ENCODE assay signal across 1 cellular context in the genomic region with DNA sequence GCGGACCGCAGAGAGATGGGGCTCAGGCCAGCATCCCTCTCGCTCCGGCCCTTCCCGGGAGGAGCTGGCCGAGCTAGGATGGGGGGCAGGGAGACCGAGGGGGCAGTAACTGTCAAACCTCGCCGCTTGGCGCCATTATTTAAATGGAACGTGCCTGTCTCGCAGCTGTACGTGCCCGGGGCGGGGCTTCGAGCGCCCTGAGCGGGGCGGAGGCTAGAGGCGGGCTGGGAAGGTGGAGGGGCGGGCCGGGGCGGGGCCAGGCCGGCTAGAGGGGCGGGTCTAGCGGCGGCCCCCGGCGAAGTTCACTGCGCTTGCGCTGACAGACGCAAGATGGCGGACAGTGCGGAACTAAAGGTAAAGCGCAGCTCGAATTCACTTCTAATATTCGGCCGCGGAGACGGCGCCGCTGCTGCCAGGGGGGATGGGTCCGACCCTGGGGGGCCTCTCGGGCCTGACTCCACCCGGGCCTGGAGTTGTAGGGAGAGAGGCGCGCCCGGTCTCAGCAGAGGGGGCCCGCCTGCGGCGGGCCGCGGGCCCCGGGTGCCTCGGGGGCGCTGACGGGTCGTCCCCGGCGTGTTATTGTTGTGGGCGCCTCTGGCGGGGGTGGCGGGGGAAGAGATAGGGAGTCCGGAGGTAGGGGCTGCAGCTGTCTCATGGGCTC.
TF ChIP-seq lines count a peak whose summit lies in the region.

A gene (plus strand): TSS at position 319 of the 661 bp plus-strand sequence. CDS start 12 bp downstream, at position 331.

TF ChIP-seq in WTC11, 78 proteins besides CTCF, POLR2A, EP300 and RAD21 (continued from another document and continues in another):
- TF ChIP-seq, protein P1, sequence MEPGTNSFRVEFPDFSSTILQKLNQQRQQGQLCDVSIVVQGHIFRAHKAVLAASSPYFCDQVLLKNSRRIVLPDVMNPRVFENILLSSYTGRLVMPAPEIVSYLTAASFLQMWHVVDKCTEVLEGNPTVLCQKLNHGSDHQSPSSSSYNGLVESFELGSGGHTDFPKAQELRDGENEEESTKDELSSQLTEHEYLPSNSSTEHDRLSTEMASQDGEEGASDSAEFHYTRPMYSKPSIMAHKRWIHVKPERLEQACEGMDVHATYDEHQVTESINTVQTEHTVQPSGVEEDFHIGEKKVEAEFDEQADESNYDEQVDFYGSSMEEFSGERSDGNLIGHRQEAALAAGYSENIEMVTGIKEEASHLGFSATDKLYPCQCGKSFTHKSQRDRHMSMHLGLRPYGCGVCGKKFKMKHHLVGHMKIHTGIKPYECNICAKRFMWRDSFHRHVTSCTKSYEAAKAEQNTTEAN (CRISPR knock-in tag; IDR thresholded peaks at IDR 0.05) = no peak
- TF ChIP-seq ATF1 (CRISPR knock-in tag; IDR thresholded peaks at IDR 0.05) (no peak), SOX15 (CRISPR knock-in tag; IDR thresholded peaks at IDR 0.05) (no peak), NR3C1 (CRISPR knock-in tag; conservative IDR thresholded peaks at IDR 0.05; ENCODE audit: low read depth) (no peak), ZNF416 (CRISPR knock-in tag; IDR thresholded peaks at IDR 0.05) (no peak), CREB1 (CRISPR knock-in tag; IDR thresholded peaks at IDR 0.05) (no peak), NFYB (CRISPR knock-in tag; conservative IDR thresholded peaks at IDR 0.05; ENCODE audit: low read depth) (no peak), NFATC4 (CRISPR knock-in tag; IDR thresholded peaks at IDR 0.05) (no peak), PRRX2 (CRISPR knock-in tag; IDR thresholded peaks at IDR 0.05) (no peak), ZNF232 (CRISPR knock-in tag; IDR thresholded peaks at IDR 0.05) (peak; percentile 78; the same call in 1 of the 2 replicates), ZNF671 (CRISPR knock-in tag; IDR thresholded peaks at IDR 0.05) (no peak), JUN (CRISPR knock-in tag; IDR thresholded peaks at IDR 0.05) (no peak), ZNF138 (CRISPR knock-in tag; conservative IDR thresholded peaks at IDR 0.05) (no peak), ZNF423 (CRISPR knock-in tag; IDR thresholded peaks at IDR 0.05) (no peak), SMAD3 (CRISPR knock-in tag; IDR thresholded peaks at IDR 0.05; ENCODE audit: borderline replicate concordance) (peak; percentile 77; the same call in 1 of the 2 replicates), JAZF1 (CRISPR knock-in tag; IDR thresholded peaks at IDR 0.05) (no peak), SP1 (CRISPR knock-in tag; conservative IDR thresholded peaks at IDR 0.05) (peak; percentile 51), IRF2 (CRISPR knock-in tag; IDR thresholded peaks at IDR 0.05; ENCODE audit: borderline replicate concordance, low read depth) (no peak), NFE2L1 (CRISPR knock-in tag; IDR thresholded peaks at IDR 0.05) (no peak; the same call in 1 of the 2 replicates), EMX1 (CRISPR knock-in tag; IDR thresholded peaks at IDR 0.05) (no peak)
- TF ChIP-seq, protein P2, sequence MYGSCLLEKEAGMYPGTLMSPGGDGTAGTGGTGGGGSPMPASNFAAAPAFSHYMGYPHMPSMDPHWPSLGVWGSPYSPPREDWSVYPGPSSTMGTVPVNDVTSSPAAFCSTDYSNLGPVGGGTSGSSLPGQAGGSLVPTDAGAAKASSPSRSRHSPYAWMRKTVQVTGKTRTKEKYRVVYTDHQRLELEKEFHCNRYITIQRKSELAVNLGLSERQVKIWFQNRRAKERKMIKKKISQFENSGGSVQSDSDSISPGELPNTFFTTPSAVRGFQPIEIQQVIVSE (CRISPR knock-in tag; IDR thresholded peaks at IDR 0.05; ENCODE audit: borderline replicate concordance) = no peak
- TF ChIP-seq, protein P3, sequence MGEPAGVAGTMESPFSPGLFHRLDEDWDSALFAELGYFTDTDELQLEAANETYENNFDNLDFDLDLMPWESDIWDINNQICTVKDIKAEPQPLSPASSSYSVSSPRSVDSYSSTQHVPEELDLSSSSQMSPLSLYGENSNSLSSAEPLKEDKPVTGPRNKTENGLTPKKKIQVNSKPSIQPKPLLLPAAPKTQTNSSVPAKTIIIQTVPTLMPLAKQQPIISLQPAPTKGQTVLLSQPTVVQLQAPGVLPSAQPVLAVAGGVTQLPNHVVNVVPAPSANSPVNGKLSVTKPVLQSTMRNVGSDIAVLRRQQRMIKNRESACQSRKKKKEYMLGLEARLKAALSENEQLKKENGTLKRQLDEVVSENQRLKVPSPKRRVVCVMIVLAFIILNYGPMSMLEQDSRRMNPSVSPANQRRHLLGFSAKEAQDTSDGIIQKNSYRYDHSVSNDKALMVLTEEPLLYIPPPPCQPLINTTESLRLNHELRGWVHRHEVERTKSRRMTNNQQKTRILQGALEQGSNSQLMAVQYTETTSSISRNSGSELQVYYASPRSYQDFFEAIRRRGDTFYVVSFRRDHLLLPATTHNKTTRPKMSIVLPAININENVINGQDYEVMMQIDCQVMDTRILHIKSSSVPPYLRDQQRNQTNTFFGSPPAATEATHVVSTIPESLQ (CRISPR knock-in tag; IDR thresholded peaks at IDR 0.05) = no peak
- TF ChIP-seq, protein P4, sequence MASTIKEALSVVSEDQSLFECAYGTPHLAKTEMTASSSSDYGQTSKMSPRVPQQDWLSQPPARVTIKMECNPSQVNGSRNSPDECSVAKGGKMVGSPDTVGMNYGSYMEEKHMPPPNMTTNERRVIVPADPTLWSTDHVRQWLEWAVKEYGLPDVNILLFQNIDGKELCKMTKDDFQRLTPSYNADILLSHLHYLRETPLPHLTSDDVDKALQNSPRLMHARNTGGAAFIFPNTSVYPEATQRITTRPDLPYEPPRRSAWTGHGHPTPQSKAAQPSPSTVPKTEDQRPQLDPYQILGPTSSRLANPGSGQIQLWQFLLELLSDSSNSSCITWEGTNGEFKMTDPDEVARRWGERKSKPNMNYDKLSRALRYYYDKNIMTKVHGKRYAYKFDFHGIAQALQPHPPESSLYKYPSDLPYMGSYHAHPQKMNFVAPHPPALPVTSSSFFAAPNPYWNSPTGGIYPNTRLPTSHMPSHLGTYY (CRISPR knock-in tag; IDR thresholded peaks at IDR 0.05) = no peak
- TF ChIP-seq, protein P5, sequence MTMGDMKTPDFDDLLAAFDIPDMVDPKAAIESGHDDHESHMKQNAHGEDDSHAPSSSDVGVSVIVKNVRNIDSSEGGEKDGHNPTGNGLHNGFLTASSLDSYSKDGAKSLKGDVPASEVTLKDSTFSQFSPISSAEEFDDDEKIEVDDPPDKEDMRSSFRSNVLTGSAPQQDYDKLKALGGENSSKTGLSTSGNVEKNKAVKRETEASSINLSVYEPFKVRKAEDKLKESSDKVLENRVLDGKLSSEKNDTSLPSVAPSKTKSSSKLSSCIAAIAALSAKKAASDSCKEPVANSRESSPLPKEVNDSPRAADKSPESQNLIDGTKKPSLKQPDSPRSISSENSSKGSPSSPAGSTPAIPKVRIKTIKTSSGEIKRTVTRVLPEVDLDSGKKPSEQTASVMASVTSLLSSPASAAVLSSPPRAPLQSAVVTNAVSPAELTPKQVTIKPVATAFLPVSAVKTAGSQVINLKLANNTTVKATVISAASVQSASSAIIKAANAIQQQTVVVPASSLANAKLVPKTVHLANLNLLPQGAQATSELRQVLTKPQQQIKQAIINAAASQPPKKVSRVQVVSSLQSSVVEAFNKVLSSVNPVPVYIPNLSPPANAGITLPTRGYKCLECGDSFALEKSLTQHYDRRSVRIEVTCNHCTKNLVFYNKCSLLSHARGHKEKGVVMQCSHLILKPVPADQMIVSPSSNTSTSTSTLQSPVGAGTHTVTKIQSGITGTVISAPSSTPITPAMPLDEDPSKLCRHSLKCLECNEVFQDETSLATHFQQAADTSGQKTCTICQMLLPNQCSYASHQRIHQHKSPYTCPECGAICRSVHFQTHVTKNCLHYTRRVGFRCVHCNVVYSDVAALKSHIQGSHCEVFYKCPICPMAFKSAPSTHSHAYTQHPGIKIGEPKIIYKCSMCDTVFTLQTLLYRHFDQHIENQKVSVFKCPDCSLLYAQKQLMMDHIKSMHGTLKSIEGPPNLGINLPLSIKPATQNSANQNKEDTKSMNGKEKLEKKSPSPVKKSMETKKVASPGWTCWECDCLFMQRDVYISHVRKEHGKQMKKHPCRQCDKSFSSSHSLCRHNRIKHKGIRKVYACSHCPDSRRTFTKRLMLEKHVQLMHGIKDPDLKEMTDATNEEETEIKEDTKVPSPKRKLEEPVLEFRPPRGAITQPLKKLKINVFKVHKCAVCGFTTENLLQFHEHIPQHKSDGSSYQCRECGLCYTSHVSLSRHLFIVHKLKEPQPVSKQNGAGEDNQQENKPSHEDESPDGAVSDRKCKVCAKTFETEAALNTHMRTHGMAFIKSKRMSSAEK (CRISPR knock-in tag; IDR thresholded peaks at IDR 0.05; ENCODE audit: borderline replicate concordance) = no peak
- TF ChIP-seq, protein P6, sequence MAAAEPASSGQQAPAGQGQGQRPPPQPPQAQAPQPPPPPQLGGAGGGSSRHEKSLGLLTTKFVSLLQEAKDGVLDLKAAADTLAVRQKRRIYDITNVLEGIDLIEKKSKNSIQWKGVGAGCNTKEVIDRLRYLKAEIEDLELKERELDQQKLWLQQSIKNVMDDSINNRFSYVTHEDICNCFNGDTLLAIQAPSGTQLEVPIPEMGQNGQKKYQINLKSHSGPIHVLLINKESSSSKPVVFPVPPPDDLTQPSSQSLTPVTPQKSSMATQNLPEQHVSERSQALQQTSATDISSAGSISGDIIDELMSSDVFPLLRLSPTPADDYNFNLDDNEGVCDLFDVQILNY (CRISPR knock-in tag; IDR thresholded peaks at IDR 0.05) = peak; percentile 89; the same call in 1 of the 2 replicates
- TF ChIP-seq, protein P7, sequence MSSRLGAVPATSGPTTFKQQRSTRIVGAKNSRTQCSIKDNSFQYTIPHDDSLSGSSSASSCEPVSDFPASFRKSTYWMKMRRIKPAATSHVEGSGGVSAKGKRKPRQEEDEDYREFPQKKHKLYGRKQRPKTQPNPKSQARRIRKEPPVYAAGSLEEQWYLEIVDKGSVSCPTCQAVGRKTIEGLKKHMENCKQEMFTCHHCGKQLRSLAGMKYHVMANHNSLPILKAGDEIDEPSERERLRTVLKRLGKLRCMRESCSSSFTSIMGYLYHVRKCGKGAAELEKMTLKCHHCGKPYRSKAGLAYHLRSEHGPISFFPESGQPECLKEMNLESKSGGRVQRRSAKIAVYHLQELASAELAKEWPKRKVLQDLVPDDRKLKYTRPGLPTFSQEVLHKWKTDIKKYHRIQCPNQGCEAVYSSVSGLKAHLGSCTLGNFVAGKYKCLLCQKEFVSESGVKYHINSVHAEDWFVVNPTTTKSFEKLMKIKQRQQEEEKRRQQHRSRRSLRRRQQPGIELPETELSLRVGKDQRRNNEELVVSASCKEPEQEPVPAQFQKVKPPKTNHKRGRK (CRISPR knock-in tag; IDR thresholded peaks at IDR 0.05; ENCODE audit: borderline replicate concordance) = no peak
- TF ChIP-seq, protein P8, sequence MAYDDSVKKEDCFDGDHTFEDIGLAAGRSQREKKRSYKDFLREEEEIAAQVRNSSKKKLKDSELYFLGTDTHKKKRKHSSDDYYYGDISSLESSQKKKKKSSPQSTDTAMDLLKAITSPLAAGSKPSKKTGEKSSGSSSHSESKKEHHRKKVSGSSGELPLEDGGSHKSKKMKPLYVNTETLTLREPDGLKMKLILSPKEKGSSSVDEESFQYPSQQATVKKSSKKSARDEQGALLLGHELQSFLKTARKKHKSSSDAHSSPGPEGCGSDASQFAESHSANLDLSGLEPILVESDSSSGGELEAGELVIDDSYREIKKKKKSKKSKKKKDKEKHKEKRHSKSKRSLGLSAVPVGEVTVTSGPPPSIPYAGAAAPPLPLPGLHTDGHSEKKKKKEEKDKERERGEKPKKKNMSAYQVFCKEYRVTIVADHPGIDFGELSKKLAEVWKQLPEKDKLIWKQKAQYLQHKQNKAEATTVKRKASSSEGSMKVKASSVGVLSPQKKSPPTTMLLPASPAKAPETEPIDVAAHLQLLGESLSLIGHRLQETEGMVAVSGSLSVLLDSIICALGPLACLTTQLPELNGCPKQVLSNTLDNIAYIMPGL (CRISPR knock-in tag; IDR thresholded peaks at IDR 0.05) = peak; percentile 53; the same call in 1 of the 2 replicates
- TF ChIP-seq, protein P9, sequence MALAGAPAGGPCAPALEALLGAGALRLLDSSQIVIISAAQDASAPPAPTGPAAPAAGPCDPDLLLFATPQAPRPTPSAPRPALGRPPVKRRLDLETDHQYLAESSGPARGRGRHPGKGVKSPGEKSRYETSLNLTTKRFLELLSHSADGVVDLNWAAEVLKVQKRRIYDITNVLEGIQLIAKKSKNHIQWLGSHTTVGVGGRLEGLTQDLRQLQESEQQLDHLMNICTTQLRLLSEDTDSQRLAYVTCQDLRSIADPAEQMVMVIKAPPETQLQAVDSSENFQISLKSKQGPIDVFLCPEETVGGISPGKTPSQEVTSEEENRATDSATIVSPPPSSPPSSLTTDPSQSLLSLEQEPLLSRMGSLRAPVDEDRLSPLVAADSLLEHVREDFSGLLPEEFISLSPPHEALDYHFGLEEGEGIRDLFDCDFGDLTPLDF (CRISPR knock-in tag; IDR thresholded peaks at IDR 0.05) = no peak; the same call in 1 of the 2 replicates
- TF ChIP-seq, protein P10, sequence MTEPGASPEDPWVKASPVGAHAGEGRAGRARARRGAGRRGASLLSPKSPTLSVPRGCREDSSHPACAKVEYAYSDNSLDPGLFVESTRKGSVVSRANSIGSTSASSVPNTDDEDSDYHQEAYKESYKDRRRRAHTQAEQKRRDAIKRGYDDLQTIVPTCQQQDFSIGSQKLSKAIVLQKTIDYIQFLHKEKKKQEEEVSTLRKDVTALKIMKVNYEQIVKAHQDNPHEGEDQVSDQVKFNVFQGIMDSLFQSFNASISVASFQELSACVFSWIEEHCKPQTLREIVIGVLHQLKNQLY (CRISPR knock-in tag; IDR thresholded peaks at IDR 0.05) = no peak
- TF ChIP-seq, protein P11, sequence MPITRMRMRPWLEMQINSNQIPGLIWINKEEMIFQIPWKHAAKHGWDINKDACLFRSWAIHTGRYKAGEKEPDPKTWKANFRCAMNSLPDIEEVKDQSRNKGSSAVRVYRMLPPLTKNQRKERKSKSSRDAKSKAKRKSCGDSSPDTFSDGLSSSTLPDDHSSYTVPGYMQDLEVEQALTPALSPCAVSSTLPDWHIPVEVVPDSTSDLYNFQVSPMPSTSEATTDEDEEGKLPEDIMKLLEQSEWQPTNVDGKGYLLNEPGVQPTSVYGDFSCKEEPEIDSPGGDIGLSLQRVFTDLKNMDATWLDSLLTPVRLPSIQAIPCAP (CRISPR knock-in tag; IDR thresholded peaks at IDR 0.05) = no peak
